Comparison of ENCODE assay signal across 1 cellular context in genomic region chr6:35919085-35919826, GRCh38.
TF ChIP-seq lines count a peak whose summit lies in the region.

No MANE protein-coding gene starts in this region.

TF ChIP-seq in HepG2, 621 proteins besides CTCF, POLR2A, EP300 and RAD21 (continued from another document and continues in another):
- TF ChIP-seq, protein P1, sequence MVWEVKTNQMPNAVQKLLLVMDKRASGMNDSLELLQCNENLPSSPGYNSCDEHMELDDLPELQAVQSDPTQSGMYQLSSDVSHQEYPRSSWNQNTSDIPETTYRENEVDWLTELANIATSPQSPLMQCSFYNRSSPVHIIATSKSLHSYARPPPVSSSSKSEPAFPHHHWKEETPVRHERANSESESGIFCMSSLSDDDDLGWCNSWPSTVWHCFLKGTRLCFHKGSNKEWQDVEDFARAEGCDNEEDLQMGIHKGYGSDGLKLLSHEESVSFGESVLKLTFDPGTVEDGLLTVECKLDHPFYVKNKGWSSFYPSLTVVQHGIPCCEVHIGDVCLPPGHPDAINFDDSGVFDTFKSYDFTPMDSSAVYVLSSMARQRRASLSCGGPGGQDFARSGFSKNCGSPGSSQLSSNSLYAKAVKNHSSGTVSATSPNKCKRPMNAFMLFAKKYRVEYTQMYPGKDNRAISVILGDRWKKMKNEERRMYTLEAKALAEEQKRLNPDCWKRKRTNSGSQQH (CRISPR knock-in tag; IDR thresholded peaks at IDR 0.05; ENCODE audit: low read depth), result no peak
- TF ChIP-seq SRF (IDR thresholded peaks at IDR 0.05; ENCODE audit: low read depth, low read length) (peak; percentile 64; the same call in 1 of the 2 replicates), ZNF12 (CRISPR knock-in tag; IDR thresholded peaks at IDR 0.05) (no peak), PATZ1 (CRISPR knock-in tag; IDR thresholded peaks at IDR 0.05) (no peak), PHF21A (CRISPR knock-in tag; IDR thresholded peaks at IDR 0.05) (no peak), TCF7 (IDR thresholded peaks at IDR 0.05; ENCODE audit: low read depth) (no peak), ZNF746 (CRISPR knock-in tag; IDR thresholded peaks at IDR 0.05) (no peak), ZNF776 (CRISPR knock-in tag; IDR thresholded peaks at IDR 0.05) (no peak), ZNF619 (CRISPR knock-in tag; IDR thresholded peaks at IDR 0.05) (no peak), ZIK1 (CRISPR knock-in tag; IDR thresholded peaks at IDR 0.05; ENCODE audit: borderline replicate concordance, low read depth) (no peak), THRA (CRISPR knock-in tag; IDR thresholded peaks at IDR 0.05; ENCODE audit: borderline replicate concordance) (no peak), ZNF749 (CRISPR knock-in tag; IDR thresholded peaks at IDR 0.05; ENCODE audit: borderline replicate concordance) (no peak), ZNF737 (CRISPR knock-in tag; IDR thresholded peaks at IDR 0.05; ENCODE audit: borderline replicate concordance) (no peak), SOX13 (IDR thresholded peaks at IDR 0.05) (no peak), SOX13 (CRISPR knock-in tag; conservative IDR thresholded peaks at IDR 0.05 in 1 of 2, IDR thresholded peaks at IDR 0.05 in 1 of 2) (0 out of 4 replicates have a peak, but pooled peaks of 1 of the 2 experiments have one; percentile 12), ESRRA (CRISPR knock-in tag; IDR thresholded peaks at IDR 0.05; ENCODE audit: low read depth) (no peak), SNAPC5 (CRISPR knock-in tag; IDR thresholded peaks at IDR 0.05; ENCODE audit: borderline replicate concordance) (no peak), DR1 (CRISPR knock-in tag; IDR thresholded peaks at IDR 0.05) (no peak), MLX (CRISPR knock-in tag; IDR thresholded peaks at IDR 0.05) (no peak), ZBTB7A (CRISPR knock-in tag; IDR thresholded peaks at IDR 0.05) (no peak), MAFF (IDR thresholded peaks at IDR 0.05; ENCODE audit: low read depth, low read length) (no peak), ZNF607 (CRISPR knock-in tag; IDR thresholded peaks at IDR 0.05; ENCODE audit: borderline replicate concordance) (0 out of 2 replicates have a peak, but pooled peaks have one; percentile 48), ATF4 (CRISPR knock-in tag; IDR thresholded peaks at IDR 0.05) (peak in 1 of 2 experiments; percentile 39; a peak in 1 of 4 replicates), E2F2 (CRISPR knock-in tag; IDR thresholded peaks at IDR 0.05; ENCODE audit: borderline replicate concordance) (no peak), SIX4 (CRISPR knock-in tag; IDR thresholded peaks at IDR 0.05) (no peak), ZNF577 (CRISPR knock-in tag; IDR thresholded peaks at IDR 0.05; ENCODE audit: borderline replicate concordance, low read depth) (no peak), KAT8 (CRISPR knock-in tag; IDR thresholded peaks at IDR 0.05) (no peak), NCOA2 (CRISPR knock-in tag; IDR thresholded peaks at IDR 0.05) (no peak), ZNF362 (CRISPR knock-in tag; IDR thresholded peaks at IDR 0.05; ENCODE audit: borderline replicate concordance) (no peak), KLF6 (CRISPR knock-in tag; IDR thresholded peaks at IDR 0.05) (no peak), ZNF224 (CRISPR knock-in tag; IDR thresholded peaks at IDR 0.05) (no peak), ZNF441 (CRISPR knock-in tag; IDR thresholded peaks at IDR 0.05; ENCODE audit: borderline replicate concordance) (no peak), SP4 (CRISPR knock-in tag; IDR thresholded peaks at IDR 0.05) (no peak)
- TF ChIP-seq, protein P2, sequence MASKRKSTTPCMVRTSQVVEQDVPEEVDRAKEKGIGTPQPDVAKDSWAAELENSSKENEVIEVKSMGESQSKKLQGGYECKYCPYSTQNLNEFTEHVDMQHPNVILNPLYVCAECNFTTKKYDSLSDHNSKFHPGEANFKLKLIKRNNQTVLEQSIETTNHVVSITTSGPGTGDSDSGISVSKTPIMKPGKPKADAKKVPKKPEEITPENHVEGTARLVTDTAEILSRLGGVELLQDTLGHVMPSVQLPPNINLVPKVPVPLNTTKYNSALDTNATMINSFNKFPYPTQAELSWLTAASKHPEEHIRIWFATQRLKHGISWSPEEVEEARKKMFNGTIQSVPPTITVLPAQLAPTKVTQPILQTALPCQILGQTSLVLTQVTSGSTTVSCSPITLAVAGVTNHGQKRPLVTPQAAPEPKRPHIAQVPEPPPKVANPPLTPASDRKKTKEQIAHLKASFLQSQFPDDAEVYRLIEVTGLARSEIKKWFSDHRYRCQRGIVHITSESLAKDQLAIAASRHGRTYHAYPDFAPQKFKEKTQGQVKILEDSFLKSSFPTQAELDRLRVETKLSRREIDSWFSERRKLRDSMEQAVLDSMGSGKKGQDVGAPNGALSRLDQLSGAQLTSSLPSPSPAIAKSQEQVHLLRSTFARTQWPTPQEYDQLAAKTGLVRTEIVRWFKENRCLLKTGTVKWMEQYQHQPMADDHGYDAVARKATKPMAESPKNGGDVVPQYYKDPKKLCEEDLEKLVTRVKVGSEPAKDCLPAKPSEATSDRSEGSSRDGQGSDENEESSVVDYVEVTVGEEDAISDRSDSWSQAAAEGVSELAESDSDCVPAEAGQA (IDR thresholded peaks at IDR 0.05; ENCODE audit: low read depth), result no peak
- TF ChIP-seq, protein P2 (CRISPR knock-in tag; IDR thresholded peaks at IDR 0.05; ENCODE audit: borderline replicate concordance), result no peak
- TF ChIP-seq, protein P3, sequence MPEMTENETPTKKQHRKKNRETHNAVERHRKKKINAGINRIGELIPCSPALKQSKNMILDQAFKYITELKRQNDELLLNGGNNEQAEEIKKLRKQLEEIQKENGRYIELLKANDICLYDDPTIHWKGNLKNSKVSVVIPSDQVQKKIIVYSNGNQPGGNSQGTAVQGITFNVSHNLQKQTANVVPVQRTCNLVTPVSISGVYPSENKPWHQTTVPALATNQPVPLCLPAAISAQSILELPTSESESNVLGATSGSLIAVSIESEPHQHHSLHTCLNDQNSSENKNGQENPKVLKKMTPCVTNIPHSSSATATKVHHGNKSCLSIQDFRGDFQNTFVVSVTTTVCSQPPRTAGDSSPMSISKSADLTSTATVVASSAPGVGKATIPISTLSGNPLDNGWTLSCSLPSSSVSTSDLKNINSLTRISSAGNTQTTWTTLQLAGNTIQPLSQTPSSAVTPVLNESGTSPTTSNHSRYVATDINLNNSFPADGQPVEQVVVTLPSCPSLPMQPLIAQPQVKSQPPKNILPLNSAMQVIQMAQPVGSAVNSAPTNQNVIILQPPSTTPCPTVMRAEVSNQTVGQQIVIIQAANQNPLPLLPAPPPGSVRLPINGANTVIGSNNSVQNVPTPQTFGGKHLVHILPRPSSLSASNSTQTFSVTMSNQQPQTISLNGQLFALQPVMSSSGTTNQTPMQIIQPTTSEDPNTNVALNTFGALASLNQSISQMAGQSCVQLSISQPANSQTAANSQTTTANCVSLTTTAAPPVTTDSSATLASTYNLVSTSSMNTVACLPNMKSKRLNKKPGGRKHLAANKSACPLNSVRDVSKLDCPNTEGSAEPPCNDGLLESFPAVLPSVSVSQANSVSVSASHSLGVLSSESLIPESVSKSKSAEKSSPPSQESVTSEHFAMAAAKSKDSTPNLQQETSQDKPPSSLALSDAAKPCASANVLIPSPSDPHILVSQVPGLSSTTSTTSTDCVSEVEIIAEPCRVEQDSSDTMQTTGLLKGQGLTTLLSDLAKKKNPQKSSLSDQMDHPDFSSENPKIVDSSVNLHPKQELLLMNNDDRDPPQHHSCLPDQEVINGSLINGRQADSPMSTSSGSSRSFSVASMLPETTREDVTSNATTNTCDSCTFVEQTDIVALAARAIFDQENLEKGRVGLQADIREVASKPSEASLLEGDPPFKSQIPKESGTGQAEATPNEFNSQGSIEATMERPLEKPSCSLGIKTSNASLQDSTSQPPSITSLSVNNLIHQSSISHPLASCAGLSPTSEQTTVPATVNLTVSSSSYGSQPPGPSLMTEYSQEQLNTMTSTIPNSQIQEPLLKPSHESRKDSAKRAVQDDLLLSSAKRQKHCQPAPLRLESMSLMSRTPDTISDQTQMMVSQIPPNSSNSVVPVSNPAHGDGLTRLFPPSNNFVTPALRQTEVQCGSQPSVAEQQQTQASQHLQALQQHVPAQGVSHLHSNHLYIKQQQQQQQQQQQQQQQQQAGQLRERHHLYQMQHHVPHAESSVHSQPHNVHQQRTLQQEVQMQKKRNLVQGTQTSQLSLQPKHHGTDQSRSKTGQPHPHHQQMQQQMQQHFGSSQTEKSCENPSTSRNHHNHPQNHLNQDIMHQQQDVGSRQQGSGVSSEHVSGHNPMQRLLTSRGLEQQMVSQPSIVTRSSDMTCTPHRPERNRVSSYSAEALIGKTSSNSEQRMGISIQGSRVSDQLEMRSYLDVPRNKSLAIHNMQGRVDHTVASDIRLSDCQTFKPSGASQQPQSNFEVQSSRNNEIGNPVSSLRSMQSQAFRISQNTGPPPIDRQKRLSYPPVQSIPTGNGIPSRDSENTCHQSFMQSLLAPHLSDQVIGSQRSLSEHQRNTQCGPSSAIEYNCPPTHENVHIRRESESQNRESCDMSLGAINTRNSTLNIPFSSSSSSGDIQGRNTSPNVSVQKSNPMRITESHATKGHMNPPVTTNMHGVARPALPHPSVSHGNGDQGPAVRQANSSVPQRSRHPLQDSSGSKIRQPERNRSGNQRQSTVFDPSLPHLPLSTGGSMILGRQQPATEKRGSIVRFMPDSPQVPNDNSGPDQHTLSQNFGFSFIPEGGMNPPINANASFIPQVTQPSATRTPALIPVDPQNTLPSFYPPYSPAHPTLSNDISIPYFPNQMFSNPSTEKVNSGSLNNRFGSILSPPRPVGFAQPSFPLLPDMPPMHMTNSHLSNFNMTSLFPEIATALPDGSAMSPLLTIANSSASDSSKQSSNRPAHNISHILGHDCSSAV (CRISPR knock-in tag; IDR thresholded peaks at IDR 0.05; ENCODE audit: borderline replicate concordance), result no peak
